Comparison of ENCODE assay signal across 17 cellular contexts in the genomic region with DNA sequence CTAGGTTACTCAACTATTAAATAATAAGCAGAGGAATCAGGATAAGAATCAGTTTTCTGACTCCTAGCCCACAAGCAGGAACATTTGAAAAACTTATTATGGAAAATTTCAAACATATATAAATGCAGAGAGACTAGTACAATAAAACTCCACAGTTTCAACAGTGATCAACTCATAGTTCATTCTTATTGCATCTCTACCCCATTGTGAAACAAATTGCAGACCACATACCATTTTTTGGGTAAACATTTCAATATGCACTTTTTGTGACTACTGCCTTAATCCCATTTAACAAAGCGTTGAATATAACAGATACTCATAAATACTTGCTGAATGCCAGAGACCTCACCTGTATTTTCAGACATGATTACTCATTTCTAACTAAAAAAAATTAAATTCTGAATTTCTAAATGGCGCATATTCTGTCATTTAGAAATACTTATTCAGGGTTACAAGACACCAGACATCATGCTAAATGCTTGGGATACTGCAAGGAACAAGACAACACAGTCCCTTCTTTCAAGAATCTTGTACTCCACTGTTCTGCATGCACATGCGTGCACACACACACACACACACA. TPM values are rescaled to one million over a fixed set of nuclear protein-coding genes. Genes with fewer than 3 reads are reported as not detected.
A peak's percentile ranks its signal among the peaks of the same experiment; 100 is the strongest.
DNase-seq lines count a peak whose midpoint lies in the region; ATAC-seq and TF ChIP-seq lines count a peak whose summit lies in the region.
"Had no signal": no experiment of that assay in that cellular context is flagged by ENCODE, and none has a peak within 500 bp of the region (broad histone marks: within the 10 kb centered on the region; RNA-seq: fewer than 3 reads in every experiment).

No MANE protein-coding gene starts in this region.

- H3K4me3 ChIP-seq in HAP-1 (no peak overlapping the region), fibroblast of villous mesenchyme (ENCODE audit: low read depth, low read length) (no peak overlapping the region)
- no peak overlapping the region for H3K4me3 ChIP-seq in naive thymus-derived CD4-positive, alpha-beta T cell (ENCODE audit: low read length)
- H3K4me3 ChIP-seq: gastroesophageal sphincter, upper lobe of left lung had no signal

- peak overlapping the region; percentile 34 for H3K4me3 Mint-ChIP-seq in activated CD4-positive, alpha-beta T cell treated with anti-CD3 and anti-CD28 coated beads, Interleukin-2, amount 10 ng/mL, durations not matched to agents 24 days and 14 days
- peak overlapping the region; percentile 50 for H3K4me3 Mint-ChIP-seq in T-helper 2 cell treated with Interferon-gamma antibody and Interleukin-4, amounts not matched to agents 5 μg/mL and 100 μg/mL, for 36 hours
- peak overlapping the region in 2 of 10 donors; percentile 52 to 58 for H3K4me3 Mint-ChIP-seq in naive thymus-derived CD4-positive, alpha-beta T cell
- H3K4me3 Mint-ChIP-seq in glutamatergic neuron (ENCODE audit: unreplicated experiment) (no peak overlapping the region), WTC11 (no peak overlapping the region; the same call in 1 of the 2 replicates)
- H3K4me3 Mint-ChIP-seq: naive B cell had no signal

- H3K27me3 ChIP-seq in HAP-1 (ENCODE audit: low read depth): no peaks in the 10 kb centered on the region
- no peaks in the 10 kb centered on the region for H3K27me3 ChIP-seq in naive thymus-derived CD4-positive, alpha-beta T cell (ENCODE audit: control insufficient read depth in 2 of 2, insufficient read depth in 2 of 2, low read length in 2 of 2)
- H3K27me3 ChIP-seq: gastroesophageal sphincter, upper lobe of left lung had no signal

- no peaks in the 10 kb centered on the region for H3K9me3 ChIP-seq in HAP-1
- no peaks in the 10 kb centered on the region for H3K9me3 ChIP-seq in naive thymus-derived CD4-positive, alpha-beta T cell (ENCODE audit: control insufficient read depth in 2 of 3, low read length in 3 of 3)
- H3K9me3 ChIP-seq: gastroesophageal sphincter, upper lobe of left lung had no signal

- POLR2A ChIA-PET in naive thymus-derived CD4-positive, alpha-beta T cell (lab: Charles Lee): no interaction called here
- POLR2A ChIA-PET in WTC11 (lab: Charles Lee): interaction anchor here (0.5 kb wide), 1 partner anchor 29 kb away, joined by 3 read pairs; no protein-coding TSS in a partner anchor

- no peaks in the 10 kb centered on the region for H3K27me3 Mint-ChIP-seq in activated CD4-positive, alpha-beta T cell treated with anti-CD3 and anti-CD28 coated beads, Interleukin-2, amount 10 ng/mL, durations not matched to agents 24 days and 14 days
- no peaks in the 10 kb centered on the region for H3K27me3 Mint-ChIP-seq in T-helper 2 cell treated with Interferon-gamma antibody and Interleukin-4, amounts not matched to agents 5 μg/mL and 100 μg/mL, for 36 hours (ENCODE audit: low read depth)
- no peaks in the 10 kb centered on the region for H3K27me3 Mint-ChIP-seq in naive thymus-derived CD4-positive, alpha-beta T cell
- H3K27me3 Mint-ChIP-seq in glutamatergic neuron (ENCODE audit: unreplicated experiment) (no peaks in the 10 kb centered on the region), WTC11 (ENCODE audit: low read depth) (no peaks in the 10 kb centered on the region)
- H3K27me3 Mint-ChIP-seq: naive B cell had no signal

- H3K36me3 Mint-ChIP-seq in activated CD4-positive, alpha-beta T cell treated with anti-CD3 and anti-CD28 coated beads, Interleukin-2, amount 10 ng/mL, durations not matched to agents 24 days and 14 days (ENCODE audit: low read depth): peaks cover 56% of the 10 kb centered on the region
- peaks cover 50% of the 10 kb centered on the region for H3K36me3 Mint-ChIP-seq in T-helper 2 cell treated with Interferon-gamma antibody and Interleukin-4, amounts not matched to agents 5 μg/mL and 100 μg/mL, for 36 hours (ENCODE audit: low read depth)
- H3K36me3 Mint-ChIP-seq in naive thymus-derived CD4-positive, alpha-beta T cell: peaks cover 4 to 36% (median 9%) of the 10 kb centered on the region in 5 donors
- peaks cover 4% of the 10 kb centered on the region for H3K36me3 Mint-ChIP-seq in glutamatergic neuron (ENCODE audit: unreplicated experiment)
- H3K36me3 Mint-ChIP-seq in WTC11: no peaks in the 10 kb centered on the region

- H3K27ac ChIP-seq in naive thymus-derived CD4-positive, alpha-beta T cell (ENCODE audit: low read depth, low read length): no peak overlapping the region
- H3K27ac ChIP-seq: upper lobe of left lung had no signal

- in situ Hi-C loops in HAP-1 (cut with MboI; ENCODE audit: low sequenced_read_pairs): no loop called here

- no peak for TF ChIP-seq CTCF in fibroblast of villous mesenchyme (IDR thresholded peaks at IDR 0.05; ENCODE audit: insufficient read depth, low read depth, low read length)
- TF ChIP-seq CTCF in glutamatergic neuron (IDR thresholded peaks at IDR 0.05; ENCODE audit: partially characterized antibody, unreplicated experiment): no peak
- no peak for TF ChIP-seq CTCF in WTC11 (IDR thresholded peaks at IDR 0.05)

- H3K4me1 Mint-ChIP-seq in activated CD4-positive, alpha-beta T cell treated with anti-CD3 and anti-CD28 coated beads, Interleukin-2, amount 10 ng/mL, durations not matched to agents 24 days and 14 days: peaks cover 59% of the 10 kb centered on the region
- peaks cover 73% of the 10 kb centered on the region for H3K4me1 Mint-ChIP-seq in T-helper 2 cell treated with Interferon-gamma antibody and Interleukin-4, amounts not matched to agents 5 μg/mL and 100 μg/mL, for 36 hours (ENCODE audit: low read depth)
- H3K4me1 Mint-ChIP-seq in naive thymus-derived CD4-positive, alpha-beta T cell: peaks cover 37 to 75% (median 68%) of the 10 kb centered on the region in 7 donors
- H3K4me1 Mint-ChIP-seq in glutamatergic neuron (ENCODE audit: low read depth, unreplicated experiment) (peaks cover 31% of the 10 kb centered on the region), WTC11 (peaks cover 61% of the 10 kb centered on the region)

- H3K9me3 Mint-ChIP-seq in activated CD4-positive, alpha-beta T cell treated with anti-CD3 and anti-CD28 coated beads, Interleukin-2, amount 10 ng/mL, durations not matched to agents 24 days and 14 days: peaks cover 8% of the 10 kb centered on the region
- peaks cover 4% of the 10 kb centered on the region for H3K9me3 Mint-ChIP-seq in T-helper 2 cell treated with Interferon-gamma antibody and Interleukin-4, amounts not matched to agents 5 μg/mL and 100 μg/mL, for 36 hours
- peaks cover 0 to 6% (median 3%) of the 10 kb centered on the region in 11 donors for H3K9me3 Mint-ChIP-seq in naive thymus-derived CD4-positive, alpha-beta T cell
- H3K9me3 Mint-ChIP-seq in glutamatergic neuron (ENCODE audit: unreplicated experiment) (no peaks in the 10 kb centered on the region), WTC11 (no peaks in the 10 kb centered on the region)

- peaks cover 53% of the 10 kb centered on the region for H3K4me1 ChIP-seq in HAP-1
- H3K4me1 ChIP-seq in naive thymus-derived CD4-positive, alpha-beta T cell (ENCODE audit: control insufficient read depth in 2 of 2, insufficient read depth in 2 of 2, low read length in 2 of 2): peaks cover 10 to 25% of the 10 kb centered on the region in 2 donors

- no peak for DNase-seq in activated CD4-positive, alpha-beta T cell treated with anti-CD3 and anti-CD28 coated beads, Interleukin-2, amount 10 ng/mL, durations not matched to agents 24 days and 14 days
- no peak for DNase-seq in activated CD4-positive, alpha-beta T cell treated with anti-CD3 and anti-CD28 coated beads, Interleukin-2, amount 50 U/mL, for 48 hours
- DNase-seq in HAP-1 (ENCODE audit: low spot score in 2 of 2): peak; percentile 19 to 89
- DNase-seq in T-helper 2 cell treated with Interferon-gamma antibody and Interleukin-4, amounts not matched to agents 5 μg/mL and 100 μg/mL, for 36 hours (ENCODE audit: low spot score): no peak
- peak; percentile 7 for DNase-seq in fibroblast of villous mesenchyme (ENCODE audit: low read depth)
- DNase-seq in naive thymus-derived CD4-positive, alpha-beta T cell: no peak
- DNase-seq in glutamatergic neuron: no peak
- no peak for DNase-seq in WTC11 (ENCODE audit: low spot score)
- DNase-seq: activated CD4-positive, alpha-beta T cell treated with anti-CD3 and anti-CD28 coated beads for 48 hours; C1 segment of cervical spinal cord; naive B cell; NCI-H1694 treated with DMSO at 0.1 percent for 48 hours; NCI-H345; NK-92 treated with Interleukin-12 subunit alpha and Interleukin-12 subunit beta, amount 100 ng/mL, for 24 hours; stimulated activated CD4-positive, alpha-beta T cell treated with anti-CD3 and anti-CD28 coated beads, Interleukin-1b, Interleukin-23, amount 100 ng/mL, for 48 hours; upper lobe of left lung had no signal

- no peak for ATAC-seq in naive thymus-derived CD4-positive, alpha-beta T cell
- no peak for ATAC-seq in WTC11
- ATAC-seq: gastroesophageal sphincter had no signal

- H3K36me3 ChIP-seq in HAP-1 (replicated peaks): no peaks in the 10 kb centered on the region; the same call in 1 of the 2 replicates
- no peaks in the 10 kb centered on the region for H3K36me3 ChIP-seq in naive thymus-derived CD4-positive, alpha-beta T cell (ENCODE audit: control insufficient read depth in 2 of 3, insufficient read depth in 3 of 3, low read length in 3 of 3)
- H3K36me3 ChIP-seq: gastroesophageal sphincter, upper lobe of left lung had no signal

- intact Hi-C loops in activated CD4-positive, alpha-beta T cell treated with anti-CD3 and anti-CD28 coated beads, Interleukin-2, amount 10 ng/mL, durations not matched to agents 24 days and 14 days (cut with micrococcal nuclease): loop anchor here (1.0 kb wide), 1 partner anchor 12 kb away; no protein-coding TSS in a partner anchor
- intact Hi-C loops in naive thymus-derived CD4-positive, alpha-beta T cell (cut with micrococcal nuclease): loop anchor here in 1 of 2 donors (1.0 kb wide), 1 partner anchor 12 kb away; no protein-coding TSS in a partner anchor

- CTCF ChIA-PET in naive thymus-derived CD4-positive, alpha-beta T cell (lab: Charles Lee): no interaction called here
- CTCF ChIA-PET in WTC11 (lab: Charles Lee): interaction anchor here (1.9 kb wide), 1 partner anchor 8 kb away, joined by 8 read pairs; no protein-coding TSS in a partner anchor

- peak overlapping the region; percentile 54 for H3K27ac Mint-ChIP-seq in activated CD4-positive, alpha-beta T cell treated with anti-CD3 and anti-CD28 coated beads, Interleukin-2, amount 10 ng/mL, durations not matched to agents 24 days and 14 days
- peak overlapping the region; percentile 57 for H3K27ac Mint-ChIP-seq in T-helper 2 cell treated with Interferon-gamma antibody and Interleukin-4, amounts not matched to agents 5 μg/mL and 100 μg/mL, for 36 hours
- peak overlapping the region in 2 of 9 donors; percentile 3 to 64 for H3K27ac Mint-ChIP-seq in naive thymus-derived CD4-positive, alpha-beta T cell
- H3K27ac Mint-ChIP-seq in glutamatergic neuron (ENCODE audit: unreplicated experiment) (no peak overlapping the region), WTC11 (no peak overlapping the region)
- H3K27ac Mint-ChIP-seq: naive B cell had no signal

RNA-seq across cellular contexts. Expression of a gene that starts 11.4 kb away (rescaled TPM):
- total RNA-seq in activated CD4-positive, alpha-beta T cell treated with anti-CD3 and anti-CD28 coated beads, Interleukin-2, amount 10 ng/mL, durations not matched to agents 24 days and 14 days: 274 and 277 TPM in 2 replicates
- total RNA-seq in fibroblast of villous mesenchyme (30.7 and 42.2 TPM in 2 replicates), glutamatergic neuron (ENCODE audit: unreplicated experiment) (111 TPM), WTC11 (2021) (43.9 to 47.2 TPM (median 44.4 TPM) in 3 replicates)
- 100 to 1,000 TPM in 1 of 5 experiments, 10 to 100 TPM in 4; 15.8 to 156 (median 61.9) TPM for total RNA-seq in naive thymus-derived CD4-positive, alpha-beta T cell
- 10 to 100 TPM; 30.0 to 36.8 TPM for polyA plus RNA-seq in naive thymus-derived CD4-positive, alpha-beta T cell

Comparison
In these comparisons a context has a peak if more than half of its experiments do, and no peak if none do; other contexts are left out.
1. DNase-seq: peak in HAP-1 (2 of 2) and fibroblast of villous mesenchyme (single experiment); none in activated CD4-positive, alpha-beta T cell treated with anti-CD3 and anti-CD28 coated beads, Interleukin-2, amount 10 ng/mL, durations not matched to agents 24 days and 14 days (single experiment), activated CD4-positive, alpha-beta T cell treated with anti-CD3 and anti-CD28 coated beads, Interleukin-2, amount 50 U/mL, for 48 hours (0 of 2), T-helper 2 cell treated with Interferon-gamma antibody and Interleukin-4, amounts not matched to agents 5 μg/mL and 100 μg/mL, for 36 hours (single experiment), naive thymus-derived CD4-positive, alpha-beta T cell (0 of 9), glutamatergic neuron (single experiment) and WTC11 (single experiment).
2. H3K27ac Mint-ChIP-seq: peak in activated CD4-positive, alpha-beta T cell treated with anti-CD3 and anti-CD28 coated beads, Interleukin-2, amount 10 ng/mL, durations not matched to agents 24 days and 14 days (single experiment) and T-helper 2 cell treated with Interferon-gamma antibody and Interleukin-4, amounts not matched to agents 5 μg/mL and 100 μg/mL, for 36 hours (single experiment); none in glutamatergic neuron (single experiment) and WTC11 (single experiment).
3. H3K4me3 Mint-ChIP-seq: peak in activated CD4-positive, alpha-beta T cell treated with anti-CD3 and anti-CD28 coated beads, Interleukin-2, amount 10 ng/mL, durations not matched to agents 24 days and 14 days (single experiment) and T-helper 2 cell treated with Interferon-gamma antibody and Interleukin-4, amounts not matched to agents 5 μg/mL and 100 μg/mL, for 36 hours (single experiment); none in glutamatergic neuron (single experiment) and WTC11 (single experiment).